In the genomic region with DNA sequence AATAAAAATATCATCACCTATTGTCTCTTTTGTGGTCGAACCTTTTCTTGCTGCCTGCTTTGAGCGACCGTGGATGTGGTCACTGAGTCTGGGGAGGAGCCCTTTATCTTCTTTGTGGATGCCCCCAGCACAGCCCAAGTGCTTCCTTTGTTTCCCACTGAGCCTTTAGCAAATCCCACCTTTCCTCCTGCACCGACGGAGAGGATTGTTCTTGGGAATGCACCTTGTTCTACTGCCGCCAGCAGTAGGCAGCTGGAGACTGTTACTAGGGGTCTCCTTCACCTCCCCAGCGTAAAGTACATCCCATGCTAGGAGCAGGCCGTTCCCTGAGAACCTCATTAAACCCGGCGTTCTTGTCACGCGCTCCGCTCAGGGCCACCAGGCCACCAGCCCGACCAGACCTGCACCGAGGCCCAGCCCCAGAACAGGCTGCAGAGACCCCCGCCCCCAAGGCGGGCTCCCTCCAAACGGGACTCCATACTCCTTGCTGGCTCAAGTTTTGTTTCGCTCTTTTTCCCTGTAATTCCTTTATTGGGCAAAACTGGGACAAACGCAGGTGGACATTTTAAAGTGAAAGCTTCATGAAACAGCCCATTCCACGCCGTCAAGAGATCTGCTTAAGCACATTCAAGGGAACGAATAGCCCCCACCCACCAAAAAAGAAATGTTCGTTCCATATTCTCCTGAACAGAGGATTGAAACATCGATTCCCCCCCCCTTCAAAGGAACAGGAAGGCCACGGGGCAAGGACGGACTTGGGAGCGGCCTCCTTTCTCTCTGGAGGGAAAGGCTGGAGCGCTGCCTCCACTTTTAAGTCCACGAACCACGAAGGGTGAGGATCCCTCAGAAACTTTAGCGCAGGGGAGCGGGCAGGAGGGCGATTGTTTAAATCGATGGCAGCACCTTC, we compare ENCODE assay signal across 1 cellular context.
TF ChIP-seq lines count a peak whose summit lies in the region.

No MANE protein-coding gene starts in this region.

TF ChIP-seq in WTC11, 78 proteins besides CTCF, POLR2A, EP300 and RAD21 (continued from another document and continues in another):
- TF ChIP-seq, protein P1, sequence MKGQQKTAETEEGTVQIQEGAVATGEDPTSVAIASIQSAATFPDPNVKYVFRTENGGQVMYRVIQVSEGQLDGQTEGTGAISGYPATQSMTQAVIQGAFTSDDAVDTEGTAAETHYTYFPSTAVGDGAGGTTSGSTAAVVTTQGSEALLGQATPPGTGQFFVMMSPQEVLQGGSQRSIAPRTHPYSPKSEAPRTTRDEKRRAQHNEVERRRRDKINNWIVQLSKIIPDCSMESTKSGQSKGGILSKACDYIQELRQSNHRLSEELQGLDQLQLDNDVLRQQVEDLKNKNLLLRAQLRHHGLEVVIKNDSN (CRISPR knock-in tag; IDR thresholded peaks at IDR 0.05) = no peak; the same call in 1 of the 2 replicates
- TF ChIP-seq ZNF416 (CRISPR knock-in tag; IDR thresholded peaks at IDR 0.05) = no peak; the same call in 1 of the 2 replicates
- TF ChIP-seq NFYB (CRISPR knock-in tag; conservative IDR thresholded peaks at IDR 0.05; ENCODE audit: low read depth) = no peak
- no peak for TF ChIP-seq MXD4 (CRISPR knock-in tag; IDR thresholded peaks at IDR 0.05; ENCODE audit: borderline replicate concordance)
- TF ChIP-seq, protein P2, sequence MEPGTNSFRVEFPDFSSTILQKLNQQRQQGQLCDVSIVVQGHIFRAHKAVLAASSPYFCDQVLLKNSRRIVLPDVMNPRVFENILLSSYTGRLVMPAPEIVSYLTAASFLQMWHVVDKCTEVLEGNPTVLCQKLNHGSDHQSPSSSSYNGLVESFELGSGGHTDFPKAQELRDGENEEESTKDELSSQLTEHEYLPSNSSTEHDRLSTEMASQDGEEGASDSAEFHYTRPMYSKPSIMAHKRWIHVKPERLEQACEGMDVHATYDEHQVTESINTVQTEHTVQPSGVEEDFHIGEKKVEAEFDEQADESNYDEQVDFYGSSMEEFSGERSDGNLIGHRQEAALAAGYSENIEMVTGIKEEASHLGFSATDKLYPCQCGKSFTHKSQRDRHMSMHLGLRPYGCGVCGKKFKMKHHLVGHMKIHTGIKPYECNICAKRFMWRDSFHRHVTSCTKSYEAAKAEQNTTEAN (CRISPR knock-in tag; IDR thresholded peaks at IDR 0.05) = no peak
- no peak for TF ChIP-seq ATF1 (CRISPR knock-in tag; IDR thresholded peaks at IDR 0.05)
- TF ChIP-seq ZNF263 (CRISPR knock-in tag; IDR thresholded peaks at IDR 0.05; ENCODE audit: low read depth) = no peak
- TF ChIP-seq, protein P3, sequence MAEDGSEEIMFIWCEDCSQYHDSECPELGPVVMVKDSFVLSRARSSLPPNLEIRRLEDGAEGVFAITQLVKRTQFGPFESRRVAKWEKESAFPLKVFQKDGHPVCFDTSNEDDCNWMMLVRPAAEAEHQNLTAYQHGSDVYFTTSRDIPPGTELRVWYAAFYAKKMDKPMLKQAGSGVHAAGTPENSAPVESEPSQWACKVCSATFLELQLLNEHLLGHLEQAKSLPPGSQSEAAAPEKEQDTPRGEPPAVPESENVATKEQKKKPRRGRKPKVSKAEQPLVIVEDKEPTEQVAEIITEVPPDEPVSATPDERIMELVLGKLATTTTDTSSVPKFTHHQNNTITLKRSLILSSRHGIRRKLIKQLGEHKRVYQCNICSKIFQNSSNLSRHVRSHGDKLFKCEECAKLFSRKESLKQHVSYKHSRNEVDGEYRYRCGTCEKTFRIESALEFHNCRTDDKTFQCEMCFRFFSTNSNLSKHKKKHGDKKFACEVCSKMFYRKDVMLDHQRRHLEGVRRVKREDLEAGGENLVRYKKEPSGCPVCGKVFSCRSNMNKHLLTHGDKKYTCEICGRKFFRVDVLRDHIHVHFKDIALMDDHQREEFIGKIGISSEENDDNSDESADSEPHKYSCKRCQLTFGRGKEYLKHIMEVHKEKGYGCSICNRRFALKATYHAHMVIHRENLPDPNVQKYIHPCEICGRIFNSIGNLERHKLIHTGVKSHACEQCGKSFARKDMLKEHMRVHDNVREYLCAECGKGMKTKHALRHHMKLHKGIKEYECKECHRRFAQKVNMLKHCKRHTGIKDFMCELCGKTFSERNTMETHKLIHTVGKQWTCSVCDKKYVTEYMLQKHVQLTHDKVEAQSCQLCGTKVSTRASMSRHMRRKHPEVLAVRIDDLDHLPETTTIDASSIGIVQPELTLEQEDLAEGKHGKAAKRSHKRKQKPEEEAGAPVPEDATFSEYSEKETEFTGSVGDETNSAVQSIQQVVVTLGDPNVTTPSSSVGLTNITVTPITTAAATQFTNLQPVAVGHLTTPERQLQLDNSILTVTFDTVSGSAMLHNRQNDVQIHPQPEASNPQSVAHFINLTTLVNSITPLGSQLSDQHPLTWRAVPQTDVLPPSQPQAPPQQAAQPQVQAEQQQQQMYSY (CRISPR knock-in tag; IDR thresholded peaks at IDR 0.05) = no peak
- TF ChIP-seq ZBTB21 (CRISPR knock-in tag; IDR thresholded peaks at IDR 0.05; ENCODE audit: borderline replicate concordance) = no peak
- TF ChIP-seq RORB (CRISPR knock-in tag; IDR thresholded peaks at IDR 0.05) = no peak
- no peak for TF ChIP-seq TEAD1 (CRISPR knock-in tag; IDR thresholded peaks at IDR 0.05)
- TF ChIP-seq, protein P4, sequence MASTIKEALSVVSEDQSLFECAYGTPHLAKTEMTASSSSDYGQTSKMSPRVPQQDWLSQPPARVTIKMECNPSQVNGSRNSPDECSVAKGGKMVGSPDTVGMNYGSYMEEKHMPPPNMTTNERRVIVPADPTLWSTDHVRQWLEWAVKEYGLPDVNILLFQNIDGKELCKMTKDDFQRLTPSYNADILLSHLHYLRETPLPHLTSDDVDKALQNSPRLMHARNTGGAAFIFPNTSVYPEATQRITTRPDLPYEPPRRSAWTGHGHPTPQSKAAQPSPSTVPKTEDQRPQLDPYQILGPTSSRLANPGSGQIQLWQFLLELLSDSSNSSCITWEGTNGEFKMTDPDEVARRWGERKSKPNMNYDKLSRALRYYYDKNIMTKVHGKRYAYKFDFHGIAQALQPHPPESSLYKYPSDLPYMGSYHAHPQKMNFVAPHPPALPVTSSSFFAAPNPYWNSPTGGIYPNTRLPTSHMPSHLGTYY (CRISPR knock-in tag; IDR thresholded peaks at IDR 0.05) = no peak
- TF ChIP-seq, protein P5, sequence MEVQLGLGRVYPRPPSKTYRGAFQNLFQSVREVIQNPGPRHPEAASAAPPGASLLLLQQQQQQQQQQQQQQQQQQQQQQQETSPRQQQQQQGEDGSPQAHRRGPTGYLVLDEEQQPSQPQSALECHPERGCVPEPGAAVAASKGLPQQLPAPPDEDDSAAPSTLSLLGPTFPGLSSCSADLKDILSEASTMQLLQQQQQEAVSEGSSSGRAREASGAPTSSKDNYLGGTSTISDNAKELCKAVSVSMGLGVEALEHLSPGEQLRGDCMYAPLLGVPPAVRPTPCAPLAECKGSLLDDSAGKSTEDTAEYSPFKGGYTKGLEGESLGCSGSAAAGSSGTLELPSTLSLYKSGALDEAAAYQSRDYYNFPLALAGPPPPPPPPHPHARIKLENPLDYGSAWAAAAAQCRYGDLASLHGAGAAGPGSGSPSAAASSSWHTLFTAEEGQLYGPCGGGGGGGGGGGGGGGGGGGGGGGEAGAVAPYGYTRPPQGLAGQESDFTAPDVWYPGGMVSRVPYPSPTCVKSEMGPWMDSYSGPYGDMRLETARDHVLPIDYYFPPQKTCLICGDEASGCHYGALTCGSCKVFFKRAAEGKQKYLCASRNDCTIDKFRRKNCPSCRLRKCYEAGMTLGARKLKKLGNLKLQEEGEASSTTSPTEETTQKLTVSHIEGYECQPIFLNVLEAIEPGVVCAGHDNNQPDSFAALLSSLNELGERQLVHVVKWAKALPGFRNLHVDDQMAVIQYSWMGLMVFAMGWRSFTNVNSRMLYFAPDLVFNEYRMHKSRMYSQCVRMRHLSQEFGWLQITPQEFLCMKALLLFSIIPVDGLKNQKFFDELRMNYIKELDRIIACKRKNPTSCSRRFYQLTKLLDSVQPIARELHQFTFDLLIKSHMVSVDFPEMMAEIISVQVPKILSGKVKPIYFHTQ (CRISPR knock-in tag; IDR thresholded peaks at IDR 0.05) = peak; percentile 48; the same call in 1 of the 2 replicates
- TF ChIP-seq GABPB1 (CRISPR knock-in tag; IDR thresholded peaks at IDR 0.05) = no peak
- TF ChIP-seq MYBL2 (CRISPR knock-in tag; IDR thresholded peaks at IDR 0.05) = no peak
- no peak for TF ChIP-seq RELA (CRISPR knock-in tag; IDR thresholded peaks at IDR 0.05; ENCODE audit: borderline replicate concordance)
- no peak; the same call in 1 of the 2 replicates for TF ChIP-seq EMX1 (CRISPR knock-in tag; IDR thresholded peaks at IDR 0.05)
- TF ChIP-seq ELF4 (CRISPR knock-in tag; IDR thresholded peaks at IDR 0.05; ENCODE audit: low read depth) = no peak
- TF ChIP-seq, protein P6, sequence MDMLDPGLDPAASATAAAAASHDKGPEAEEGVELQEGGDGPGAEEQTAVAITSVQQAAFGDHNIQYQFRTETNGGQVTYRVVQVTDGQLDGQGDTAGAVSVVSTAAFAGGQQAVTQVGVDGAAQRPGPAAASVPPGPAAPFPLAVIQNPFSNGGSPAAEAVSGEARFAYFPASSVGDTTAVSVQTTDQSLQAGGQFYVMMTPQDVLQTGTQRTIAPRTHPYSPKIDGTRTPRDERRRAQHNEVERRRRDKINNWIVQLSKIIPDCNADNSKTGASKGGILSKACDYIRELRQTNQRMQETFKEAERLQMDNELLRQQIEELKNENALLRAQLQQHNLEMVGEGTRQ (CRISPR knock-in tag; IDR thresholded peaks at IDR 0.05) = no peak
- TF ChIP-seq, protein P7, sequence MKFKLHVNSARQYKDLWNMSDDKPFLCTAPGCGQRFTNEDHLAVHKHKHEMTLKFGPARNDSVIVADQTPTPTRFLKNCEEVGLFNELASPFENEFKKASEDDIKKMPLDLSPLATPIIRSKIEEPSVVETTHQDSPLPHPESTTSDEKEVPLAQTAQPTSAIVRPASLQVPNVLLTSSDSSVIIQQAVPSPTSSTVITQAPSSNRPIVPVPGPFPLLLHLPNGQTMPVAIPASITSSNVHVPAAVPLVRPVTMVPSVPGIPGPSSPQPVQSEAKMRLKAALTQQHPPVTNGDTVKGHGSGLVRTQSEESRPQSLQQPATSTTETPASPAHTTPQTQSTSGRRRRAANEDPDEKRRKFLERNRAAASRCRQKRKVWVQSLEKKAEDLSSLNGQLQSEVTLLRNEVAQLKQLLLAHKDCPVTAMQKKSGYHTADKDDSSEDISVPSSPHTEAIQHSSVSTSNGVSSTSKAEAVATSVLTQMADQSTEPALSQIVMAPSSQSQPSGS (CRISPR knock-in tag; IDR thresholded peaks at IDR 0.05; ENCODE audit: borderline replicate concordance, low read depth) = no peak
- TF ChIP-seq ZNF219 (CRISPR knock-in tag; IDR thresholded peaks at IDR 0.05; ENCODE audit: borderline replicate concordance) = no peak
- TF ChIP-seq, protein P8, sequence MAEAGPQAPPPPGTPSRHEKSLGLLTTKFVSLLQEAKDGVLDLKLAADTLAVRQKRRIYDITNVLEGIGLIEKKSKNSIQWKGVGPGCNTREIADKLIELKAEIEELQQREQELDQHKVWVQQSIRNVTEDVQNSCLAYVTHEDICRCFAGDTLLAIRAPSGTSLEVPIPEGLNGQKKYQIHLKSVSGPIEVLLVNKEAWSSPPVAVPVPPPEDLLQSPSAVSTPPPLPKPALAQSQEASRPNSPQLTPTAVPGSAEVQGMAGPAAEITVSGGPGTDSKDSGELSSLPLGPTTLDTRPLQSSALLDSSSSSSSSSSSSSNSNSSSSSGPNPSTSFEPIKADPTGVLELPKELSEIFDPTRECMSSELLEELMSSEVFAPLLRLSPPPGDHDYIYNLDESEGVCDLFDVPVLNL (CRISPR knock-in tag; IDR thresholded peaks at IDR 0.05; ENCODE audit: borderline replicate concordance, low read depth) = no peak
- TF ChIP-seq SMAD3 (CRISPR knock-in tag; IDR thresholded peaks at IDR 0.05; ENCODE audit: borderline replicate concordance) = 0 out of 2 replicates have a peak, but pooled peaks have one; percentile 54
- TF ChIP-seq ZNF138 (CRISPR knock-in tag; conservative IDR thresholded peaks at IDR 0.05) = no peak
- TF ChIP-seq PRRX2 (CRISPR knock-in tag; IDR thresholded peaks at IDR 0.05) = no peak
- TF ChIP-seq, protein P9, sequence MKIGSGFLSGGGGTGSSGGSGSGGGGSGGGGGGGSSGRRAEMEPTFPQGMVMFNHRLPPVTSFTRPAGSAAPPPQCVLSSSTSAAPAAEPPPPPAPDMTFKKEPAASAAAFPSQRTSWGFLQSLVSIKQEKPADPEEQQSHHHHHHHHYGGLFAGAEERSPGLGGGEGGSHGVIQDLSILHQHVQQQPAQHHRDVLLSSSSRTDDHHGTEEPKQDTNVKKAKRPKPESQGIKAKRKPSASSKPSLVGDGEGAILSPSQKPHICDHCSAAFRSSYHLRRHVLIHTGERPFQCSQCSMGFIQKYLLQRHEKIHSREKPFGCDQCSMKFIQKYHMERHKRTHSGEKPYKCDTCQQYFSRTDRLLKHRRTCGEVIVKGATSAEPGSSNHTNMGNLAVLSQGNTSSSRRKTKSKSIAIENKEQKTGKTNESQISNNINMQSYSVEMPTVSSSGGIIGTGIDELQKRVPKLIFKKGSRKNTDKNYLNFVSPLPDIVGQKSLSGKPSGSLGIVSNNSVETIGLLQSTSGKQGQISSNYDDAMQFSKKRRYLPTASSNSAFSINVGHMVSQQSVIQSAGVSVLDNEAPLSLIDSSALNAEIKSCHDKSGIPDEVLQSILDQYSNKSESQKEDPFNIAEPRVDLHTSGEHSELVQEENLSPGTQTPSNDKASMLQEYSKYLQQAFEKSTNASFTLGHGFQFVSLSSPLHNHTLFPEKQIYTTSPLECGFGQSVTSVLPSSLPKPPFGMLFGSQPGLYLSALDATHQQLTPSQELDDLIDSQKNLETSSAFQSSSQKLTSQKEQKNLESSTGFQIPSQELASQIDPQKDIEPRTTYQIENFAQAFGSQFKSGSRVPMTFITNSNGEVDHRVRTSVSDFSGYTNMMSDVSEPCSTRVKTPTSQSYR (CRISPR knock-in tag; IDR thresholded peaks at IDR 0.05) = no peak
- no peak for TF ChIP-seq IRF2 (CRISPR knock-in tag; IDR thresholded peaks at IDR 0.05; ENCODE audit: borderline replicate concordance, low read depth)
- 0 out of 2 replicates have a peak, but pooled peaks have one; percentile 35 for TF ChIP-seq SP1 (CRISPR knock-in tag; conservative IDR thresholded peaks at IDR 0.05)
- TF ChIP-seq ZNF671 (CRISPR knock-in tag; IDR thresholded peaks at IDR 0.05) = 0 out of 2 replicates have a peak, but pooled peaks have one; percentile 22
- TF ChIP-seq, protein P10, sequence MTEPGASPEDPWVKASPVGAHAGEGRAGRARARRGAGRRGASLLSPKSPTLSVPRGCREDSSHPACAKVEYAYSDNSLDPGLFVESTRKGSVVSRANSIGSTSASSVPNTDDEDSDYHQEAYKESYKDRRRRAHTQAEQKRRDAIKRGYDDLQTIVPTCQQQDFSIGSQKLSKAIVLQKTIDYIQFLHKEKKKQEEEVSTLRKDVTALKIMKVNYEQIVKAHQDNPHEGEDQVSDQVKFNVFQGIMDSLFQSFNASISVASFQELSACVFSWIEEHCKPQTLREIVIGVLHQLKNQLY (CRISPR knock-in tag; IDR thresholded peaks at IDR 0.05) = no peak
- no peak for TF ChIP-seq JUN (CRISPR knock-in tag; IDR thresholded peaks at IDR 0.05)
